In the genomic region with DNA sequence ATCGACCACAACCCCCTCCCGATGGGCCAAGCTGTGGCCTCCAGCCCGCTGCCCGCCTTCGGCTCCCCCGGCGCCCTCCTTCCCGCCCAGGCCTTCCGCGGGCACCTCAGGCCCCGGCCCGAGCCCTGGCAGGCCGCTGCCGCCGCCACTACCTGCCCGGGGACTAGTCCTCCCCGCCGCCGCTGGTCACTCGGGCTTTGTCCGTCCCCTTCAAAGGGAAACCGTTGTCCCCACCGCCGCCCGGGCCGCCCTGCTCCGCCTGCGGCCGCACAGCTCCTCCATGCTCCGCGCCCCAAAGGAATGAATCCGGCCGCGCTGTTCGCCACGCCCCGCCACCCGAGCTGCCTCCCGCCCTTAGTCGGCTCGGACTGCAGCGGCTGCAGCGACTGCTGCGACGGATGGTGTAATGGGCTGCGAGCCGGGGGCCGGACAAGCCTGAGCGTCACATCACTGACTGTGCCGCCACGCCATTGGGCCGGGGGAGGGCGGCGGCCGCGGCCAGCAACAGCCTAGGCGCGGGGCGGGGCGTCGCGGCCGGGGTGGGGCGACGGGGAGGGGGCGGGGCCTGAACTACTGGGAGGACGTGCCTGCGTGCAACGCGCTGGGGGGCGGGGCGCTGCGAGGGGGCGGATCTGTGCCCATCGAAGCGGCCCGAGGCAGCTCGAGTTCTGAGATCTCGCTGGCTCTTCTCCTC, we compare ENCODE assay signal across 8 cellular contexts. TPM values are rescaled to one million over a fixed set of nuclear protein-coding genes. Genes with fewer than 3 reads are reported as not detected.
DNase-seq lines count a peak whose midpoint lies in the region; ATAC-seq and TF ChIP-seq lines count a peak whose summit lies in the region.

A gene with protein sequence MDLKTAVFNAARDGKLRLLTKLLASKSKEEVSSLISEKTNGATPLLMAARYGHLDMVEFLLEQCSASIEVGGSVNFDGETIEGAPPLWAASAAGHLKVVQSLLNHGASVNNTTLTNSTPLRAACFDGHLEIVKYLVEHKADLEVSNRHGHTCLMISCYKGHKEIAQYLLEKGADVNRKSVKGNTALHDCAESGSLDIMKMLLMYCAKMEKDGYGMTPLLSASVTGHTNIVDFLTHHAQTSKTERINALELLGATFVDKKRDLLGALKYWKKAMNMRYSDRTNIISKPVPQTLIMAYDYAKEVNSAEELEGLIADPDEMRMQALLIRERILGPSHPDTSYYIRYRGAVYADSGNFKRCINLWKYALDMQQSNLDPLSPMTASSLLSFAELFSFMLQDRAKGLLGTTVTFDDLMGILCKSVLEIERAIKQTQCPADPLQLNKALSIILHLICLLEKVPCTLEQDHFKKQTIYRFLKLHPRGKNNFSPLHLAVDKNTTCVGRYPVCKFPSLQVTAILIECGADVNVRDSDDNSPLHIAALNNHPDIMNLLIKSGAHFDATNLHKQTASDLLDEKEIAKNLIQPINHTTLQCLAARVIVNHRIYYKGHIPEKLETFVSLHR (minus strand): TSS at position 405 of the 694 bp plus-strand sequence. CDS start 1,282 bp downstream, outside the sequence.

- peak within 1 kb of the TSS; percentile 83 for H3K4me3 ChIP-seq in AG04450 (ENCODE audit: low read depth, low read length)

- H3K27ac ChIP-seq in AG04450 (ENCODE audit: low read depth, low read length) = peak within 1 kb of the TSS; percentile 80
- H3K27ac ChIP-seq in caudate nucleus (ENCODE audit: low read depth, low read length) = peak within 1 kb of the TSS; percentile 85

- no peaks in the 10 kb centered on the region for H3K9me3 Mint-ChIP-seq in activated B cell treated with CpG ODN at 0.5 μM for 24 hours

- H3K27ac Mint-ChIP-seq in activated B cell treated with CpG ODN at 0.5 μM for 24 hours = peak within 1 kb of the TSS; percentile 96

- H3K4me1 Mint-ChIP-seq in activated B cell treated with CpG ODN at 0.5 μM for 24 hours = peaks cover 52% of the 10 kb centered on the region

- TF ChIP-seq CTCF in AG04450 (IDR thresholded peaks at IDR 0.05; ENCODE audit: low read depth, low read length) (no peak), activated B cell treated with CpG ODN at 0.5 μM for 24 hours (IDR thresholded peaks at IDR 0.05) (no peak)

- peaks cover 6% of the 10 kb centered on the region for H3K9me3 ChIP-seq in AG04450 (ENCODE audit: control insufficient read depth, insufficient read depth, low read length)

- peaks cover 41% of the 10 kb centered on the region for H3K36me3 Mint-ChIP-seq in activated B cell treated with CpG ODN at 0.5 μM for 24 hours (ENCODE audit: low read depth)

- ATAC-seq in GM18909 (IDR thresholded peaks at IDR 0.05; ENCODE audit: poor library complexity, unreplicated experiment) = peak; percentile 98
- peak; percentile 96 for ATAC-seq in HG03175 (IDR thresholded peaks at IDR 0.05; ENCODE audit: unreplicated experiment)
- ATAC-seq in activated B cell treated with CpG ODN at 0.5 μM for 24 hours (ENCODE audit: low read depth) = peak; percentile 95

- intact Hi-C loops in activated B cell treated with CpG ODN at 0.5 μM for 24 hours (cut with micrococcal nuclease) = loop anchor here (1.0 to 10.0 kb wide), 11 partner anchors 30 to 1030 kb away; a partner anchor contains a TSS

- H3K4me3 Mint-ChIP-seq in activated B cell treated with CpG ODN at 0.5 μM for 24 hours = peak within 1 kb of the TSS; percentile 98

- DNase-seq in AG04450 (ENCODE audit: low read depth, low spot score) = peak; percentile 94
- peak; percentile 96 for DNase-seq in NCI-H226
- DNase-seq in activated B cell treated with CpG ODN at 0.5 μM for 24 hours = peak; percentile 94
- peak; percentile 55 to 99 (median 96) for DNase-seq in caudate nucleus (lab: John Stamatoyannopoulos, UW)
- DNase-seq in inferior parietal cortex (ENCODE audit: extremely low spot score) = peak; percentile 90
- peak; percentile 95 to 98 for DNase-seq in stimulated activated CD4-positive, alpha-beta T cell treated with anti-CD3 and anti-CD28 coated beads, Interleukin-12 subunit alpha, Interleukin-12 subunit beta, amount 100 ng/mL, for 24 hours (ENCODE audit: low read depth in 2 of 2)

- POLR2A ChIA-PET in AG04450 (lab: Yijun Ruan, JAX) (interaction anchor here (0.7 to 2.4 kb wide), 15 partner anchors 10 to 248 kb away, joined by 3 to 10 read pairs (median 4); a partner anchor contains a TSS), activated B cell treated with CpG ODN at 0.5 μM for 24 hours (lab: Charles Lee) (interaction anchor here (0.6 to 3.9 kb wide), 20 partner anchors 10 to 532 kb away, joined by 3 to 31 read pairs (median 4); a partner anchor contains a TSS)

- CTCF ChIA-PET in AG04450 (lab: Charles Lee) = interaction anchor here (0.6 to 2.9 kb wide), 4 partner anchors 49 to 235 kb away, joined by 3 to 19 read pairs (median 3); no protein-coding TSS in a partner anchor
- CTCF ChIA-PET in activated B cell treated with CpG ODN at 0.5 μM for 24 hours (lab: Charles Lee) = interaction anchor here (0.9 to 2.4 kb wide), 3 partner anchors 30 to 235 kb away, joined by 3 to 8 read pairs (median 4); no protein-coding TSS in a partner anchor

- no peaks in the 10 kb centered on the region for H3K27me3 Mint-ChIP-seq in activated B cell treated with CpG ODN at 0.5 μM for 24 hours

- no peaks in the 10 kb centered on the region for H3K27me3 ChIP-seq in AG04450 (ENCODE audit: control insufficient read depth, insufficient read depth, low read length)

RNA-seq across cellular contexts. Expression of the gene that starts here (rescaled TPM):
- 10.7 and 14.1 TPM in 2 replicates for polyA plus RNA-seq in AG04450 (2011; rRNA removed)
- 12.4 and 22.9 TPM in 2 replicates for polyA minus RNA-seq in AG04450 (2011; rRNA and poly(A)+ RNA removed)
- total RNA-seq in activated B cell treated with CpG ODN at 0.5 μM for 24 hours = 19.1 and 19.8 TPM in 2 replicates

Comparison
In these comparisons a context has a peak if more than half of its experiments do, and no peak if none do; other contexts are left out.
1. Peak in every context shown above with its lines: DNase-seq, ATAC-seq, H3K4me3 ChIP-seq and H3K27ac ChIP-seq.